ENCODE assay signal across 24 cellular contexts in genomic region chr1:41632788-41633575, GRCh38.
DNase-seq lines count a peak whose midpoint lies in the region; ATAC-seq and TF ChIP-seq lines count a peak whose summit lies in the region.
"Had no signal": no experiment of that assay in that cellular context is flagged by ENCODE, and none has a peak within 500 bp of the region (broad histone marks: within the 10 kb centered on the region; RNA-seq: fewer than 3 reads in every experiment).

No MANE protein-coding gene starts in this region.

- no peak for TF ChIP-seq CTCF in WERI-Rb-1 (IDR thresholded peaks at IDR 0.05; ENCODE audit: low read depth, low read length)

- ATAC-seq in stimulated activated memory B cell treated with anti-CD40 and anti-IgM and Interleukin-4, amounts not matched to agents 10 μg/mL and 1 μg/mL and 100 μg/mL, for 72 hours = no peak
- ATAC-seq: activated CD4-positive, CD25-positive, alpha-beta regulatory T cell treated with anti-CD3 and anti-CD28 coated beads, Interleukin-2, amount 50 U/mL, for 24 hours; left lung; naive thymus-derived CD8-positive, alpha-beta T cell had no signal

- DNase-seq in activated naive CD4-positive, alpha-beta T cell treated with anti-CD3 and anti-CD28 coated beads for 36 hours = peak; percentile 1
- no peak for DNase-seq in activated naive CD4-positive, alpha-beta T cell treated with anti-CD3 and anti-CD28 coated beads, Interleukin-2, amount 50 U/mL, for 16 hours
- peak; percentile 24 for DNase-seq in SK-N-DZ (ENCODE audit: low spot score)
- peak; percentile 25 for DNase-seq in left kidney (ENCODE audit: low read depth, low spot score)
- no peak for DNase-seq in NOMO-1 treated with dmso at 0.1 percent for 144 hours (lab: John Stamatoyannopoulos, UW; ENCODE audit: unreplicated experiment)
- no peak for DNase-seq in NCI-H146 treated with DMSO at 0.1 percent for 48 hours (lab: John Stamatoyannopoulos, UW; ENCODE audit: unreplicated experiment)
- DNase-seq in WERI-Rb-1 = no peak
- DNase-seq: ACHN; H9; hippocampal formation; immature natural killer cell; left lung; naive thymus-derived CD8-positive, alpha-beta T cell; NCI-H1092; NCI-H1930; NCI-H526 treated with DMSO at 0.1 percent for 48 hours; small intestine; stimulated activated CD4-positive, alpha-beta T cell treated with anti-CD3 and anti-CD28 coated beads, Interleukin-1b, Interleukin-23, amount 100 ng/mL, for 48 hours; T-helper 1 cell had no signal

- no peak overlapping the region for H3K4me3 Mint-ChIP-seq in activated naive CD4-positive, alpha-beta T cell treated with anti-CD3 and anti-CD28 coated beads for 36 hours
- no peak overlapping the region for H3K4me3 Mint-ChIP-seq in stimulated activated memory B cell treated with anti-CD40 and anti-IgM and Interleukin-4, amounts not matched to agents 10 μg/mL and 1 μg/mL and 100 μg/mL, for 72 hours
- H3K4me3 Mint-ChIP-seq: brain; H9; immature natural killer cell; mesothelial cell of epicardium; naive thymus-derived CD8-positive, alpha-beta T cell; type B pancreatic cell had no signal

- peaks cover 76% of the 10 kb centered on the region for H3K4me1 Mint-ChIP-seq in activated naive CD4-positive, alpha-beta T cell treated with anti-CD3 and anti-CD28 coated beads for 36 hours (ENCODE audit: low read depth)
- peaks cover 63% of the 10 kb centered on the region for H3K4me1 Mint-ChIP-seq in stimulated activated memory B cell treated with anti-CD40 and anti-IgM and Interleukin-4, amounts not matched to agents 10 μg/mL and 1 μg/mL and 100 μg/mL, for 72 hours
- H3K4me1 Mint-ChIP-seq: mesothelial cell of epicardium had no signal

- peaks cover 42% of the 10 kb centered on the region for H3K36me3 Mint-ChIP-seq in activated naive CD4-positive, alpha-beta T cell treated with anti-CD3 and anti-CD28 coated beads for 36 hours (ENCODE audit: low read depth)
- H3K36me3 Mint-ChIP-seq in stimulated activated memory B cell treated with anti-CD40 and anti-IgM and Interleukin-4, amounts not matched to agents 10 μg/mL and 1 μg/mL and 100 μg/mL, for 72 hours = peaks cover 48% of the 10 kb centered on the region
- H3K36me3 Mint-ChIP-seq: brain, mesothelial cell of epicardium, type B pancreatic cell had no signal

- no peak overlapping the region for H3K27ac ChIP-seq in WERI-Rb-1
- H3K27ac ChIP-seq: left lung had no signal

- CTCF ChIA-PET in activated naive CD4-positive, alpha-beta T cell treated with anti-CD3 and anti-CD28 coated beads for 36 hours (lab: Charles Lee) = interaction anchor here (0.6 to 0.7 kb wide), 2 partner anchors 10 to 59 kb away, joined by 3 read pairs; no protein-coding TSS in a partner anchor

- intact Hi-C loops in activated naive CD4-positive, alpha-beta T cell treated with anti-CD3 and anti-CD28 coated beads for 36 hours (cut with micrococcal nuclease) = no loop called here

- H3K27me3 ChIP-seq in WERI-Rb-1 (ENCODE audit: insufficient read depth, low read depth, severe bottlenecking) = no peaks in the 10 kb centered on the region
- H3K27me3 ChIP-seq: left lung had no signal

- peak overlapping the region; percentile 40 for H3K27ac Mint-ChIP-seq in activated naive CD4-positive, alpha-beta T cell treated with anti-CD3 and anti-CD28 coated beads for 36 hours
- peak overlapping the region; percentile 54 for H3K27ac Mint-ChIP-seq in stimulated activated memory B cell treated with anti-CD40 and anti-IgM and Interleukin-4, amounts not matched to agents 10 μg/mL and 1 μg/mL and 100 μg/mL, for 72 hours
- H3K27ac Mint-ChIP-seq: H9, mesothelial cell of epicardium, type B pancreatic cell had no signal

- H3K9me3 Mint-ChIP-seq in activated naive CD4-positive, alpha-beta T cell treated with anti-CD3 and anti-CD28 coated beads for 36 hours = no peaks in the 10 kb centered on the region
- no peaks in the 10 kb centered on the region for H3K9me3 Mint-ChIP-seq in stimulated activated memory B cell treated with anti-CD40 and anti-IgM and Interleukin-4, amounts not matched to agents 10 μg/mL and 1 μg/mL and 100 μg/mL, for 72 hours
- H3K9me3 Mint-ChIP-seq: brain; H9; immature natural killer cell; mesothelial cell of epicardium; naive thymus-derived CD8-positive, alpha-beta T cell; type B pancreatic cell had no signal

- H3K36me3 ChIP-seq in WERI-Rb-1 = no peaks in the 10 kb centered on the region

- H3K4me3 ChIP-seq in WERI-Rb-1 (ENCODE audit: low read depth, low read length) = no peak overlapping the region
- H3K4me3 ChIP-seq: left lung had no signal

- no peaks in the 10 kb centered on the region for H3K9me3 ChIP-seq in WERI-Rb-1 (ENCODE audit: severe bottlenecking)
- H3K9me3 ChIP-seq: left lung had no signal

- H3K27me3 Mint-ChIP-seq in activated naive CD4-positive, alpha-beta T cell treated with anti-CD3 and anti-CD28 coated beads for 36 hours (ENCODE audit: low read depth) = no peaks in the 10 kb centered on the region
- no peaks in the 10 kb centered on the region for H3K27me3 Mint-ChIP-seq in stimulated activated memory B cell treated with anti-CD40 and anti-IgM and Interleukin-4, amounts not matched to agents 10 μg/mL and 1 μg/mL and 100 μg/mL, for 72 hours
- H3K27me3 Mint-ChIP-seq: naive thymus-derived CD8-positive, alpha-beta T cell had no signal

Comparison
In these comparisons a context has a peak if more than half of its experiments do, and no peak if none do; other contexts are left out.
1. DNase-seq: peak in activated naive CD4-positive, alpha-beta T cell treated with anti-CD3 and anti-CD28 coated beads for 36 hours (single experiment), SK-N-DZ (single experiment) and left kidney (single experiment); none in activated naive CD4-positive, alpha-beta T cell treated with anti-CD3 and anti-CD28 coated beads, Interleukin-2, amount 50 U/mL, for 16 hours (single experiment), NOMO-1 treated with dmso at 0.1 percent for 144 hours (single experiment), NCI-H146 treated with DMSO at 0.1 percent for 48 hours (single experiment) and WERI-Rb-1 (single experiment).